ENCODE assay signal across 26 cellular contexts in the genomic region with DNA sequence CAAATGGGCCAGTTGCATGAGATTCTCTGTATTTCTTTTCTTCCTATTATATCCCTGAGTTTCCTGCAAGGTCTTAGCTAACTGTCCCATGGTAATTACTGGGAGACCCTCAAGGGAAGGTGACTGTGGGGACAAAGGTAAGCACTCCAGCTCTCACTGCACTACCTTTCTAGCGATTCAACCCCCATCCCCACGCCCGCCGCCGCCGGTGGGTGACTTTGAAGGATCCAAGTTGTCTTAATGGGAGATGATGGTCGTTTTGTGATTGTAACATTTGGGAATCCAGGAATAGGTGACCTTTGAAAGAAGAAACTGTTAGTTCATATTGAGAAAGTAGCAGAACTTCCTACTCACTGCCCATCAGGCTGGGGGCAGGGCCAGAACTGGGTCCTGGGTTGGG.
"Had no signal": no experiment of that assay in that cellular context is flagged by ENCODE, and none has a peak within 500 bp of the region (broad histone marks: within the 10 kb centered on the region; RNA-seq: fewer than 3 reads in every experiment).

No MANE protein-coding gene starts in this region.

- H3K27ac ChIP-seq: neutrophil, ovary, parathyroid adenoma, psoas muscle, skin epidermis, spleen, stomach, thoracic aorta, thyroid gland, tibial nerve, upper lobe of left lung, vagina had no signal

- DNase-seq: naive thymus-derived CD4-positive, alpha-beta T cell; natural killer cell; nucleus accumbens; ovary; posterior cingulate gyrus; psoas muscle; right cardiac atrium; spleen; stimulated activated CD4-positive, alpha-beta T cell treated with anti-CD3 and anti-CD28 coated beads, Interleukin-12 subunit alpha, Interleukin-12 subunit beta, amount 100 ng/mL, for 4 hours; stimulated activated CD4-positive, alpha-beta T cell treated with anti-CD3 and anti-CD28 coated beads, Interleukin-1b, Interleukin-23, amount 100 ng/mL, for 48 hours; stimulated activated CD4-positive, alpha-beta T cell treated with anti-CD3 and anti-CD28 coated beads, Interleukin-4, amount 100 ng/mL, for 1 hour; stimulated activated CD4-positive, alpha-beta T cell treated with anti-CD3 and anti-CD28 coated beads, Interleukin-4, amount 100 ng/mL, for 4 hours; stimulated activated CD8-positive, alpha-beta memory T cell treated with anti-CD3 and anti-CD28 coated beads, Interleukin-4, amount 100 ng/mL, for 48 hours; stimulated activated naive CD4-positive, alpha-beta T cell; stomach; thyroid gland; trophoblast cell had no signal

- H3K27me3 ChIP-seq: ovary, thyroid gland, tibial nerve, upper lobe of left lung, vagina had no signal

- H3K4me2 ChIP-seq: smooth muscle cell had no signal

- H3K79me2 ChIP-seq: parathyroid adenoma had no signal

- H3K36me3 ChIP-seq: neutrophil, ovary, spleen, stomach, thoracic aorta, thyroid gland, tibial nerve, upper lobe of left lung, vagina had no signal

- H2AFZ ChIP-seq: parathyroid adenoma had no signal

- H3K9me3 ChIP-seq: neutrophil, ovary, psoas muscle, thoracic aorta, thyroid gland, upper lobe of left lung, vagina had no signal

- H3K4me1 ChIP-seq: parathyroid adenoma, spleen, stomach, thyroid gland, tibial nerve, upper lobe of left lung, vagina had no signal

- H3K4me3 ChIP-seq: ovary, psoas muscle, skin epidermis, smooth muscle cell, spleen, stomach, thoracic aorta, thyroid gland, tibial nerve, upper lobe of left lung, vagina had no signal

- FAIRE-seq: urothelium cell line had no signal

- H3K9ac ChIP-seq: parathyroid adenoma had no signal
